ENCODE assay signal across 8 cellular contexts in the genomic region with DNA sequence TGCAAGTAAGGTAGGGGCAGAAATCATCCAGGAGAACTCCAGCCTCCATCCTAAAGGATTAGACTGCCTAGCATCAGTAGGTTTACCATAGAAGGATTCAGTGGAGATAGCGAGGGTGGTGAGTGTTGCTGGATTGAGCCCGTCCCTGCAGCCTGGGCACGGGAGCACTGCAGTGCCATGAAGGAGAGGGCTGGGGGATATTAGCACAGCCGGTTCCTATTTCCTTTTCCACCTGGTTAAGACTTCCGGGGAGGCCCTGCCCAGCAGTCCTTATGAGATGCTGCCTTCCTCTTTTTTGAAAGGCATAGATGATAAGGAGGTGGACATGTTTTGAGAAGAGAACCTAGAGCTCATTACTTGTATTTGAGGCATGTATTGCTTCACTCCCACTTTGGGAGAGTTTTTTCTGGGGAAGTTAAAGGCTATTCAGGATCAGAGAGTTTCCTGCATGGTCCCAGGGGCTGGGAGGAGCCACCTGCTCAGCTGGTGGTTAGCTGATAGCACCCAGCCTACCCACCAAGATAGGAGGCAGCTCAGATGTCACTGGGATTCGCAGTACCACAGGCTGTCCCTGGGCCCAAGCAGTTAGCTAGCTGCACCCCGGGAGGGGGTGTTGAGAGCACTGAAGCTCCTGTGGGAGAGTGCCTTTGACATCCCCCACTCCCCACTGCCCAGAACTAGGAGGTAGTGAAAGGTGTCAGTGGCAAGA. TPM values are rescaled to one million over a fixed set of nuclear protein-coding genes. Genes with fewer than 3 reads are reported as not detected.
A peak's percentile ranks its signal among the peaks of the same experiment; 100 is the strongest.
DNase-seq lines count a peak whose midpoint lies in the region; ATAC-seq and TF ChIP-seq lines count a peak whose summit lies in the region.

No MANE protein-coding gene starts in this region.

- no peak for TF ChIP-seq CTCF in right atrium auricular region (IDR thresholded peaks at IDR 0.05)

- DNase-seq in HUDEP-2 (lab: John Stamatoyannopoulos, UW; ENCODE audit: unreplicated experiment in 76 of 76) (peak in 59 of 76 experiments; percentile 21 to 76 (median 53)), T-helper 17 cell (no peak), right atrium auricular region (ENCODE audit: low spot score) (no peak), HuH-7 (ENCODE audit: low spot score) (no peak), DMS153 (lab: John Stamatoyannopoulos, UW) (no peak)
- no peak for DNase-seq in stimulated activated effector memory CD8-positive, alpha-beta T cell treated with anti-CD3 and anti-CD28 coated beads, Interleukin-12 subunit alpha, Interleukin-12 subunit beta, amount 100 ng/mL, for 72 hours (ENCODE audit: low spot score in 2 of 2)

- peak overlapping the region in 1 of 2 donors; percentile 8 for H3K4me3 ChIP-seq in right atrium auricular region

- H3K4me1 Mint-ChIP-seq in T-helper 17 cell, result peaks cover 57% of the 10 kb centered on the region
- H3K4me1 Mint-ChIP-seq in stimulated activated effector memory CD8-positive, alpha-beta T cell treated with anti-CD3 and anti-CD28 coated beads, Interleukin-12 subunit alpha, Interleukin-12 subunit beta, amount 100 ng/mL, for 72 hours, result peaks cover 89% of the 10 kb centered on the region

- H3K36me3 ChIP-seq in right atrium auricular region, result peaks cover 12% of the 10 kb centered on the region

- peaks cover 0 to 100% of the 10 kb centered on the region in 2 donors for H3K4me1 ChIP-seq in right atrium auricular region

- H3K9me3 Mint-ChIP-seq in stimulated activated effector memory CD8-positive, alpha-beta T cell treated with anti-CD3 and anti-CD28 coated beads, Interleukin-12 subunit alpha, Interleukin-12 subunit beta, amount 100 ng/mL, for 72 hours, result no peaks in the 10 kb centered on the region

- H3K36me3 Mint-ChIP-seq in T-helper 17 cell (ENCODE audit: low read depth), result peaks cover 2% of the 10 kb centered on the region
- peaks cover 62% of the 10 kb centered on the region for H3K36me3 Mint-ChIP-seq in stimulated activated effector memory CD8-positive, alpha-beta T cell treated with anti-CD3 and anti-CD28 coated beads, Interleukin-12 subunit alpha, Interleukin-12 subunit beta, amount 100 ng/mL, for 72 hours

- H3K27me3 Mint-ChIP-seq in T-helper 17 cell, result no peaks in the 10 kb centered on the region

- H3K9me3 ChIP-seq in T-helper 17 cell (ENCODE audit: control insufficient read depth, low read length, poor library complexity, severe bottlenecking) (no peaks in the 10 kb centered on the region), right atrium auricular region (no peaks in the 10 kb centered on the region)

- H3K27ac ChIP-seq in right atrium auricular region, result peak overlapping the region; percentile 97 to 98

- H3K4me3 Mint-ChIP-seq in T-helper 17 cell, result peak overlapping the region; percentile 21
- peak overlapping the region; percentile 50 for H3K4me3 Mint-ChIP-seq in stimulated activated effector memory CD8-positive, alpha-beta T cell treated with anti-CD3 and anti-CD28 coated beads, Interleukin-12 subunit alpha, Interleukin-12 subunit beta, amount 100 ng/mL, for 72 hours

- no peaks in the 10 kb centered on the region for H3K27me3 ChIP-seq in right atrium auricular region

- peak; percentile 12 for ATAC-seq in T-helper 17 cell
- no peak for ATAC-seq in stimulated activated effector memory CD8-positive, alpha-beta T cell treated with anti-CD3 and anti-CD28 coated beads, Interleukin-12 subunit alpha, Interleukin-12 subunit beta, amount 100 ng/mL, for 72 hours
- no peak for ATAC-seq in GM18858 (IDR thresholded peaks at IDR 0.05; ENCODE audit: unreplicated experiment)
- ATAC-seq in GM21526 (IDR thresholded peaks at IDR 0.05; ENCODE audit: low FRiP score, unreplicated experiment), result no peak

- H3K27ac Mint-ChIP-seq in T-helper 17 cell, result peak overlapping the region; percentile 39
- peak overlapping the region; percentile 35 for H3K27ac Mint-ChIP-seq in stimulated activated effector memory CD8-positive, alpha-beta T cell treated with anti-CD3 and anti-CD28 coated beads, Interleukin-12 subunit alpha, Interleukin-12 subunit beta, amount 100 ng/mL, for 72 hours

RNA-seq across cellular contexts. Expression of gene ACTN4, which starts 17.2 kb away (rescaled TPM):
- total RNA-seq in T-helper 17 cell (100 to 1,000 TPM; 201 to 205 TPM), right atrium auricular region (100 to 1,000 TPM; 115 to 180 TPM)

RNA-seq across cellular contexts. Expression of gene EIF3K, which starts 45.7 kb away (rescaled TPM):
- total RNA-seq in T-helper 17 cell, result 100 to 1,000 TPM; 282 to 320 TPM
- total RNA-seq in right atrium auricular region, result 100 to 1,000 TPM; 716 to 786 TPM

RNA-seq across cellular contexts. Expression of gene MAP4K1, which starts 46.9 kb away (rescaled TPM):
- total RNA-seq in T-helper 17 cell, result 100 to 1,000 TPM; 298 to 351 TPM
- total RNA-seq in right atrium auricular region, result 1 to 10 TPM in 1 of 2 donors, under 1 TPM in 1; 0.83 to 4.2 TPM

Comparison
In these comparisons a context has a peak if more than half of its experiments do, and no peak if none do; other contexts are left out.
1. DNase-seq: peak in HUDEP-2 (59 of 76); none in T-helper 17 cell (0 of 3), right atrium auricular region (single experiment), stimulated activated effector memory CD8-positive, alpha-beta T cell treated with anti-CD3 and anti-CD28 coated beads, Interleukin-12 subunit alpha, Interleukin-12 subunit beta, amount 100 ng/mL, for 72 hours (0 of 2), HuH-7 (single experiment) and DMS153 (single experiment).
2. RNA of gene MAP4K1, which starts 46.9 kb away (total RNA-seq): 298 to 351 TPM in T-helper 17 cell; 0.83 to 4.2 TPM in right atrium auricular region; every median in the first group is over 10 times any median in the second.